In genomic region chr5:131634666-131634995, GRCh38 we compare ENCODE assay signal across 1 cellular context.
TF ChIP-seq lines count a peak whose summit lies in the region.

No MANE protein-coding gene starts in this region.

TF ChIP-seq in HepG2, 621 proteins besides CTCF, POLR2A, EP300 and RAD21 (continued from another document):
- TF ChIP-seq ZNF598 (CRISPR knock-in tag; IDR thresholded peaks at IDR 0.05; ENCODE audit: borderline replicate concordance) (0 out of 2 replicates have a peak, but pooled peaks have one; percentile 16), CHCHD3 (CRISPR knock-in tag; IDR thresholded peaks at IDR 0.05) (peak; percentile 60), NR2C2 (CRISPR knock-in tag; IDR thresholded peaks at IDR 0.05; ENCODE audit: borderline replicate concordance) (peak; percentile 57; the same call in 1 of the 2 replicates), DNMT1 (CRISPR knock-in tag; IDR thresholded peaks at IDR 0.05) (0 out of 2 replicates have a peak, but pooled peaks have one; percentile 61), PHB2 (IDR thresholded peaks at IDR 0.05; ENCODE audit: partially characterized antibody) (no peak), REST (IDR thresholded peaks at IDR 0.05; ENCODE audit: borderline replicate concordance in 1 of 2, low read depth in 1 of 2, low read length in 2 of 2) (no peak), ZNF30 (CRISPR knock-in tag; IDR thresholded peaks at IDR 0.05) (0 out of 2 replicates have a peak, but pooled peaks have one; percentile 29), ZNF343 (CRISPR knock-in tag; IDR thresholded peaks at IDR 0.05) (peak; percentile 76; the same call in 1 of the 2 replicates), ZMYM2 (CRISPR knock-in tag; IDR thresholded peaks at IDR 0.05) (no peak), CHD4 (IDR thresholded peaks at IDR 0.05; ENCODE audit: borderline replicate concordance, low read length) (no peak), ETS1 (CRISPR knock-in tag; IDR thresholded peaks at IDR 0.05) (no peak), ZSCAN5A (CRISPR knock-in tag; IDR thresholded peaks at IDR 0.05; ENCODE audit: borderline replicate concordance) (0 out of 2 replicates have a peak, but pooled peaks have one; percentile 7), KLF16 (CRISPR knock-in tag; IDR thresholded peaks at IDR 0.05) (no peak), NR2F6 (IDR thresholded peaks at IDR 0.05) (peak; percentile 47; the same call in 1 of the 2 replicates), NR2F6 (CRISPR knock-in tag; IDR thresholded peaks at IDR 0.05) (no peak), ONECUT2 (CRISPR knock-in tag; IDR thresholded peaks at IDR 0.05) (no peak), ZNF772 (CRISPR knock-in tag; IDR thresholded peaks at IDR 0.05) (peak; percentile 75; the same call in 1 of the 2 replicates), ZNF761 (CRISPR knock-in tag; conservative IDR thresholded peaks at IDR 0.05) (0 out of 2 replicates have a peak, but pooled peaks have one; percentile 34), HNF1A (IDR thresholded peaks at IDR 0.05; ENCODE audit: low read depth) (no peak), HNF1A (CRISPR knock-in tag; IDR thresholded peaks at IDR 0.05; ENCODE audit: borderline replicate concordance) (peak; percentile 36; the same call in 1 of the 2 replicates), TRAFD1 (CRISPR knock-in tag; IDR thresholded peaks at IDR 0.05; ENCODE audit: borderline replicate concordance) (0 out of 2 replicates have a peak, but pooled peaks have one; percentile 62), ZMYM3 (CRISPR knock-in tag; IDR thresholded peaks at IDR 0.05) (0 out of 2 replicates have a peak, but pooled peaks have one; percentile 14), ZNF414 (CRISPR knock-in tag; IDR thresholded peaks at IDR 0.05) (peak; percentile 45; the same call in 1 of the 2 replicates), EED (CRISPR knock-in tag; IDR thresholded peaks at IDR 0.05) (0 out of 2 replicates have a peak, but pooled peaks have one; percentile 73), FOXA3 (CRISPR knock-in tag; IDR thresholded peaks at IDR 0.05) (0 out of 2 replicates have a peak, but pooled peaks have one; percentile 3), NR2F1 (CRISPR knock-in tag; IDR thresholded peaks at IDR 0.05) (peak in 1 of 2 experiments; percentile 23; a peak in 1 of 4 replicates), GMEB2 (CRISPR knock-in tag; IDR thresholded peaks at IDR 0.05; ENCODE audit: low read depth) (no peak)
